In the genomic region with DNA sequence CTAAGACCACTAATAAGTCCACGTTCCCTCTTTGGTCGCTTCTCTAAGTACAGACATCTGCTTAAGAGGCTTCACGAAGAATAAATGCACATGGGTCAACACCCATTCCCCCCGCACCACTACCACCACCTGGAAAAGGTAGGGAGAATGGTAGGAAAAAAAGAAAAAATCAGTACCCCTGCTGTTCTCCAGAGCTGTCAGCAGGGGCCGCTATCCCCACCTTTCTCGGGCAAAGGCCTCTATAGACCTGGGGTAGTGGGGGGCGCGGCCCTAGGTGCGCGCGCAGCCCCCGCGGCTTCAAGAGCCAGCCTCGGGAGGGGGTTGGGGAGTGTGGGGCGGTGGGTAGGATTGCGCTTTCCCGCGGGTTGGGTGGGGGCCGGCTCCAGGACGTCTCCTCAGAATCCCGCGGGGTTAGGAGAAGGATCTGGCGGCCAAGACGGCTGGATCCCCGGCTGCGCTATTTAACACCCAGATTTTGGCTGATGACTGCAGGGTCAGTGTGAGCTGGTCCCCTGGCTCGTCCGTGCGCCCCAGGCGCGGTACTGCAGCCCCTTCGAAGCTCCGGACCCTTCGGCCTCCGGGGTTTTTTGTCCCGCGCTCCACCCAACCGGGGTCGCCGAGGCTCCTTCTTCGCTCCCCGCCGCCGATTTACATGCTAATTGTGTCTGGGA, we compare ENCODE assay signal across 8 cellular contexts.
A peak's percentile ranks its signal among the peaks of the same experiment; 100 is the strongest.
DNase-seq lines count a peak whose midpoint lies in the region; ATAC-seq, FAIRE-seq and TF ChIP-seq lines count a peak whose summit lies in the region.

No MANE protein-coding gene starts in this region.

- peak; percentile 86 for TF ChIP-seq CTCF in astrocyte of the cerebellum (IDR thresholded peaks at IDR 0.05; ENCODE audit: low read depth, low read length, missing control alignments)
- TF ChIP-seq CTCF in retinal pigment epithelial cell (conservative IDR thresholded peaks at IDR 0.05; ENCODE audit: low read depth, low read length), result peak; percentile 88

- peak overlapping the region; percentile 55 for H3K4me3 ChIP-seq in astrocyte of the cerebellum (ENCODE audit: low read depth, low read length)
- peak overlapping the region; percentile 66 for H3K4me3 ChIP-seq in retinal pigment epithelial cell (ENCODE audit: low read length)

- ATAC-seq in HG02870 (IDR thresholded peaks at IDR 0.05; ENCODE audit: unreplicated experiment) (peak; percentile 40), GM18861 (IDR thresholded peaks at IDR 0.05; ENCODE audit: unreplicated experiment) (no peak)

- peak; percentile 77 for DNase-seq in AG08396 (ENCODE audit: low spot score)
- peak; percentile 71 for DNase-seq in GM18507 (ENCODE audit: extremely low spot score, insufficient read length, low read depth)
- DNase-seq in NCI-H524 (lab: John Stamatoyannopoulos, UW), result peak; percentile 79 to 86
- peak; percentile 37 for DNase-seq in astrocyte of the cerebellum (ENCODE audit: low read depth)
- peak in 46 of 51 donors; percentile 12 to 86 (median 58) for DNase-seq in hypothalamus (lab: John Stamatoyannopoulos, UW)
- DNase-seq in retinal pigment epithelial cell (ENCODE audit: low read depth), result no peak

- no peak for FAIRE-seq in GM18507 (lab: Jason Lieb, UNC)

- in situ Hi-C loops in astrocyte of the cerebellum (cut with HindIII; ENCODE audit: low sequenced_read_pairs), result no loop called here
